ENCODE assay signal across 2 cellular contexts in the genomic region with DNA sequence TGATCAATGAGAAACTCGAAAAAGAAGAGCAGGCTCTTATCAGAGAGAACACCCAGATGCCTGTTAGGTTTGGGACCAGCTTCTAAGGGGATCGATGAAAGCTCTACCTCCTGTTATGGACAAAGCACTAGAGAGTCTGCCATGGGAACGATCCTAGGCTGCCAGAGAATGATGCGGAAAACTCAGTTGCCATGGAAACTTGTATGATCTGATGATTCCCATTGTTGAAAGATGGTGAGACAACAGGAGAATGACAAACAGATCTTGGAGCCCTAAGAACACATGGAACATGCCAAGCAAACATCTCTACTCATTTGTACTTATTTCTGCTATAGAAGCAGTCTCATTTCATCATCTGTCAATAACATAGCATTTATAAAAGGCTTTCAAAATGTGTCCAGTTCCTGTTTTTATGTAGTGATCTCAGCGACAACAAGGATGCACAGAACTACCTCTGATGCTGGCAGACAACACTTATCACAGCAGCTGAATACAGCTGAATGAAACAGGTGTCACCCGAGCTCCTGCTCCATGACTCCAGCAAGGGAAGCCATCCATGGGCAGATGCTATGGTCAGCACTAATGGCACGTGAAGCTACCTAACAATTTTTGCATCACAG.
A peak's percentile ranks its signal among the peaks of the same experiment; 100 is the strongest.
TF ChIP-seq lines count a peak whose summit lies in the region.

No MANE protein-coding gene starts in this region.

TF ChIP-seq in HepG2, 621 proteins besides CTCF, POLR2A, EP300 and RAD21:
- TF ChIP-seq ZNF180 (CRISPR knock-in tag; IDR thresholded peaks at IDR 0.05; ENCODE audit: borderline replicate concordance, low read depth) (no peak), GPN1 (CRISPR knock-in tag; IDR thresholded peaks at IDR 0.05; ENCODE audit: borderline replicate concordance) (no peak), RFX1 (IDR thresholded peaks at IDR 0.05) (peak; percentile 14; the same call in 1 of the 2 replicates), ZFP36 (IDR thresholded peaks at IDR 0.05; ENCODE audit: borderline replicate concordance, low read depth, low read length, partially characterized antibody) (no peak)

TF ChIP-seq in endothelial cell of umbilical vein, 7 proteins besides CTCF, POLR2A, EP300 and RAD21:
- TF ChIP-seq, protein P1, sequence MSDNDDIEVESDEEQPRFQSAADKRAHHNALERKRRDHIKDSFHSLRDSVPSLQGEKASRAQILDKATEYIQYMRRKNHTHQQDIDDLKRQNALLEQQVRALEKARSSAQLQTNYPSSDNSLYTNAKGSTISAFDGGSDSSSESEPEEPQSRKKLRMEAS (IDR thresholded peaks at IDR 0.05; ENCODE audit: insufficient read depth, insufficient read length): no peak
- TF ChIP-seq POLR2AphosphoS5 (IDR thresholded peaks at IDR 0.05; ENCODE audit: insufficient read depth, low read depth, low read length) (no peak), FOS (IDR thresholded peaks at IDR 0.05; ENCODE audit: borderline replicate concordance, insufficient read depth, low read length) (no peak), MYC (IDR thresholded peaks at IDR 0.05; ENCODE audit: low read depth, low read length) (no peak), EZH2 (IDR thresholded peaks at IDR 0.05; ENCODE audit: borderline replicate concordance, low read depth, low read length, severe bottlenecking) (no peak)
